8 cellular contexts compared by ENCODE assay signal in the genomic region with DNA sequence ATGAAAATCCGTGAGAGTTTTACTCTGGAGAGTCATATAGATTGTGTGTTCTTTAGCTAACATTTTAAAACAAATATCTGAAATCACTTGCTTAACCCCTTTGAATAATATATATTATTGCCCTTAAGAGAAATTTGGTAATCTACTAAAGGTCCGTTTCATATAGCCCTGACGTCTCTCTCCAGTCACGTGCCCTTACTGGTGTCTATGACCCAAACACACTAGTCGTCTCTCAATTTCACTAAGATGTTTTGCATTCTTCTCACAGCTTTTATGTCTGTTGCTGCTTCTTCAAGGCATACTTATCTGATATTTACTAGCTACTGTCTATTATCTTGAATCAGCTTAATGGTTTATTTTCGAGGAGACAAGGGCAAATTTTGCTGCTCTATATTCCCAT.
"Had no signal": no experiment of that assay in that cellular context is flagged by ENCODE, and none has a peak within 500 bp of the region (broad histone marks: within the 10 kb centered on the region; RNA-seq: fewer than 3 reads in every experiment).

No MANE protein-coding gene starts in this region.

- DNase-seq: GDM1, GF-D8 had no signal

- FAIRE-seq: G401.6, GM12878, GM12891, GM12892, GM18507, GM19239 had no signal

- H3K4me3 ChIP-seq: GM12878 had no signal

- ATAC-seq: GM12878 had no signal
